In genomic region chr5:150599281-150599680, GRCh38 we compare ENCODE assay signal across 2 cellular contexts.
TF ChIP-seq lines count a peak whose summit lies in the region.

No MANE protein-coding gene starts in this region.

TF ChIP-seq in SK-N-SH, 30 proteins besides CTCF, POLR2A, EP300 and RAD21 (continued from another document):
- TF ChIP-seq USF2 (IDR thresholded peaks at IDR 0.05; ENCODE audit: borderline replicate concordance, low read depth, low read length) (no peak), YY1 (IDR thresholded peaks at IDR 0.05; ENCODE audit: low read depth) (no peak), MXI1 (IDR thresholded peaks at IDR 0.05; ENCODE audit: low read depth, low read length) (no peak), RXRA (IDR thresholded peaks at IDR 0.05; ENCODE audit: borderline replicate concordance, low read depth) (no peak), EZH2phosphoT487 (IDR thresholded peaks at IDR 0.05; ENCODE audit: borderline replicate concordance, low read depth) (no peak), FOSL2 (IDR thresholded peaks at IDR 0.05; ENCODE audit: borderline replicate concordance, low read depth) (no peak), GABPA (IDR thresholded peaks at IDR 0.05; ENCODE audit: low read depth) (no peak), GATA2 (CRISPR knock-in tag; IDR thresholded peaks at IDR 0.05) (no peak), JUND (IDR thresholded peaks at IDR 0.05) (no peak), RFX5 (IDR thresholded peaks at IDR 0.05; ENCODE audit: low read length) (no peak), SIN3A (IDR thresholded peaks at IDR 0.05; ENCODE audit: borderline replicate concordance, low read depth, low read length) (no peak)
- TF ChIP-seq, protein P1, sequence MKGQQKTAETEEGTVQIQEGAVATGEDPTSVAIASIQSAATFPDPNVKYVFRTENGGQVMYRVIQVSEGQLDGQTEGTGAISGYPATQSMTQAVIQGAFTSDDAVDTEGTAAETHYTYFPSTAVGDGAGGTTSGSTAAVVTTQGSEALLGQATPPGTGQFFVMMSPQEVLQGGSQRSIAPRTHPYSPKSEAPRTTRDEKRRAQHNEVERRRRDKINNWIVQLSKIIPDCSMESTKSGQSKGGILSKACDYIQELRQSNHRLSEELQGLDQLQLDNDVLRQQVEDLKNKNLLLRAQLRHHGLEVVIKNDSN (IDR thresholded peaks at IDR 0.05; ENCODE audit: borderline replicate concordance, low read depth): no peak

TF ChIP-seq in SK-N-SH treated with all-trans-retinoic acid at 6 μM for 48 hours, 23 proteins besides CTCF, POLR2A, EP300 and RAD21 (continued from another document):
- no peak for TF ChIP-seq TSHZ2 (CRISPR knock-in tag; IDR thresholded peaks at IDR 0.05)
- TF ChIP-seq OSR1 (CRISPR knock-in tag; IDR thresholded peaks at IDR 0.05): no peak
- no peak for TF ChIP-seq PPARA (CRISPR knock-in tag; IDR thresholded peaks at IDR 0.05; ENCODE audit: borderline replicate concordance)
- no peak for TF ChIP-seq ISL1 (CRISPR knock-in tag; IDR thresholded peaks at IDR 0.05)
- no peak for TF ChIP-seq ZFP3 (CRISPR knock-in tag; IDR thresholded peaks at IDR 0.05)
- TF ChIP-seq ZFP30 (CRISPR knock-in tag; IDR thresholded peaks at IDR 0.05): no peak
- TF ChIP-seq SNAI2 (CRISPR knock-in tag; IDR thresholded peaks at IDR 0.05): no peak
- TF ChIP-seq, protein P2, sequence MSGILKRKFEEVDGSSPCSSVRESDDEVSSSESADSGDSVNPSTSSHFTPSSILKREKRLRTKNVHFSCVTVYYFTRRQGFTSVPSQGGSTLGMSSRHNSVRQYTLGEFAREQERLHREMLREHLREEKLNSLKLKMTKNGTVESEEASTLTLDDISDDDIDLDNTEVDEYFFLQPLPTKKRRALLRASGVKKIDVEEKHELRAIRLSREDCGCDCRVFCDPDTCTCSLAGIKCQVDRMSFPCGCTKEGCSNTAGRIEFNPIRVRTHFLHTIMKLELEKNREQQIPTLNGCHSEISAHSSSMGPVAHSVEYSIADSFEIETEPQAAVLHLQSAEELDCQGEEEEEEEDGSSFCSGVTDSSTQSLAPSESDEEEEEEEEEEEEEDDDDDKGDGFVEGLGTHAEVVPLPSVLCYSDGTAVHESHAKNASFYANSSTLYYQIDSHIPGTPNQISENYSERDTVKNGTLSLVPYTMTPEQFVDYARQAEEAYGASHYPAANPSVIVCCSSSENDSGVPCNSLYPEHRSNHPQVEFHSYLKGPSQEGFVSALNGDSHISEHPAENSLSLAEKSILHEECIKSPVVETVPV (CRISPR knock-in tag; IDR thresholded peaks at IDR 0.05): no peak
- TF ChIP-seq, protein P3, sequence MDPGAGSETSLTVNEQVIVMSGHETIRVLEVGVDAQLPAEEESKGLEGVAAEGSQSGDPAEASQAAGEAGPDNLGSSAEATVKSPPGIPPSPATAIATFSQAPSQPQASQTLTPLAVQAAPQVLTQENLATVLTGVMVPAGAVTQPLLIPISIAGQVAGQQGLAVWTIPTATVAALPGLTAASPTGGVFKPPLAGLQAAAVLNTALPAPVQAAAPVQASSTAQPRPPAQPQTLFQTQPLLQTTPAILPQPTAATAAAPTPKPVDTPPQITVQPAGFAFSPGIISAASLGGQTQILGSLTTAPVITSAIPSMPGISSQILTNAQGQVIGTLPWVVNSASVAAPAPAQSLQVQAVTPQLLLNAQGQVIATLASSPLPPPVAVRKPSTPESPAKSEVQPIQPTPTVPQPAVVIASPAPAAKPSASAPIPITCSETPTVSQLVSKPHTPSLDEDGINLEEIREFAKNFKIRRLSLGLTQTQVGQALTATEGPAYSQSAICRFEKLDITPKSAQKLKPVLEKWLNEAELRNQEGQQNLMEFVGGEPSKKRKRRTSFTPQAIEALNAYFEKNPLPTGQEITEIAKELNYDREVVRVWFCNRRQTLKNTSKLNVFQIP (CRISPR knock-in tag; IDR thresholded peaks at IDR 0.05; ENCODE audit: borderline replicate concordance, low read depth): no peak
- TF ChIP-seq RARB (CRISPR knock-in tag; IDR thresholded peaks at IDR 0.05): no peak
- TF ChIP-seq TCF4 (CRISPR knock-in tag; IDR thresholded peaks at IDR 0.05; ENCODE audit: borderline replicate concordance): no peak
- no peak for TF ChIP-seq ARNTL (CRISPR knock-in tag; IDR thresholded peaks at IDR 0.05; ENCODE audit: borderline replicate concordance, low read depth)
